20 cellular contexts compared by ENCODE assay signal in genomic region chr11:66432597-66432996, GRCh38.
"Had no signal": no experiment of that assay in that cellular context is flagged by ENCODE, and none has a peak within 500 bp of the region (broad histone marks: within the 10 kb centered on the region; RNA-seq: fewer than 3 reads in every experiment).

No MANE protein-coding gene starts in this region.

- ATAC-seq: activated CD4-positive, alpha-beta T cell treated with anti-CD3 and anti-CD28 coated beads for 36 hours; activated naive CD8-positive, alpha-beta T cell treated with anti-CD3 and anti-CD28 coated beads, Interleukin-2, amount 50 U/mL, for 24 hours; natural killer cell treated with Interleukin-12 subunit alpha and Interleukin-12 subunit beta and Interleukin-15 and Interleukin-18, amount 100 ng/mL, for 72 hours; right lobe of liver; stimulated activated naive CD8-positive, alpha-beta T cell treated with anti-CD3 and anti-CD28 coated beads, Interleukin-15, amount 100 ng/mL, for 72 hours had no signal

- H3K27ac ChIP-seq: esophagus muscularis mucosa, left ventricle myocardium inferior, right lobe of liver, skin epidermis, tibial artery had no signal

- H3K27me3 ChIP-seq: esophagus muscularis mucosa, right lobe of liver, tibial artery had no signal

- H3K4me3 ChIP-seq: esophagus muscularis mucosa, left ventricle myocardium inferior, right lobe of liver, skin epidermis, tibial artery had no signal

- DNase-seq: activated B cell treated with CpG ODN at 0.5 μM for 24 hours; activated CD4-positive, alpha-beta T cell treated with anti-CD3 and anti-CD28 coated beads for 36 hours; activated CD4-positive, alpha-beta T cell treated with anti-CD3 and anti-CD28 coated beads, Interleukin-2, amount 50 U/mL, for 4 hours; activated CD8-positive, alpha-beta memory T cell treated with anti-CD3 and anti-CD28 coated beads for 24 hours; activated CD8-positive, alpha-beta memory T cell treated with anti-CD3 and anti-CD28 coated beads, Interleukin-2, amount 50 U/mL, for 4 hours; activated naive CD4-positive, alpha-beta T cell treated with Interleukin-2 at 50 U/mL for 16 hours; activated naive CD8-positive, alpha-beta T cell treated with anti-CD3 and anti-CD28 coated beads, Interleukin-2, amount 50 U/mL, for 24 hours; activated T-cell treated with anti-CD3 and anti-CD28 coated beads, Interleukin-2, amount 50 U/mL, for 24 hours; glutamatergic neuron; hypothalamus; left ventricle myocardium inferior; nucleus accumbens; right lobe of liver; stimulated activated CD4-positive, alpha-beta T cell treated with anti-CD3 and anti-CD28 coated beads, Interleukin-1b, Interleukin-23, amount 100 ng/mL, for 48 hours; stimulated activated naive CD8-positive, alpha-beta T cell treated with anti-CD3 and anti-CD28 coated beads, Interleukin-15, amount 100 ng/mL, for 72 hours; T-helper 1 cell; tibial artery had no signal
